8 cellular contexts compared by ENCODE assay signal in the genomic region with DNA sequence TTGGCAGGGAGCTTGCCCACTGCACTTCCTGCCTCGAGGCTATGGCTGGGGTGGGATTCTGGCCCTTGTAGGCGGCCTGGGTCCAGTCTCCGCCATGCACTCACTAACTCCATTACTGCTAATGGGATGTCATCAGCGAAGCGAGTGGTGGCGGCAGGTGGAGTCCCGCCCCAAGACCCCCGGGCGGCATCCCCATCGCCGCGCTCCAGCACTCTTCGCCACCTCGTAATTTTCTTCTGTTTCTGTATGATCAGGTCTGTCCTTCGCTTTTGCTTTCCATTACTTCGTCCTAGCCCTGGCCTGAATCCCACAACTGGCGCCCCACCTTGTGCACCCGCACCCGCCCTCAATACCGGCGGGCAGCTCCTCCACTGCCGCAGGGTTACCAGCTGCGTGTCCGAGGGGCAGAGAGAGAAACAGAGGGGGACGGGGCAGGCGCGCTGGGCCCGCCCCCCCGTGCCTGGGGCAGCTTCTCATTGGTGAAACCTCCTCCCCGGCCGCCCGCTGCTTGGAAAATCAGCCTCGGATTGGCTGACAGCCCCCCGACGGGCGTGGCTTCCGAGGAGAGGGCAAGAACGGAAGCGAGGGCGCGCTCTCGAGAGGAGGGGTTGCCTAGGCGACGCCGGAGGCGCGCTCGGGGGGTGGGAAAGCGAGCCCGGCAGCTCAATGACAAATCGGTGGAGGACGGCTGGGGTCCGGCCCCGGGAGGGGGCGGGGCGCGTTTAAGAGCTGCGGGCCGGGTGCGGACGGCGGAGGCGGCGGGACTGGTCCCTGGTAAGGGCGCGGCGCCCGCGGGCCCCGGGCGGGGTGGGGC. TPM values are rescaled to one million over a fixed set of nuclear protein-coding genes. Genes with fewer than 3 reads are reported as not detected.
DNase-seq lines count a peak whose midpoint lies in the region; ATAC-seq and TF ChIP-seq lines count a peak whose summit lies in the region.

TSS of gene RALB (plus strand) at position 646 of the 814 bp plus-strand sequence. CDS start 25,813 bp downstream, outside the sequence.

- H3K27me3 ChIP-seq in gastroesophageal sphincter: no peaks in the 10 kb centered on the region

- 1 to 2% methylated on average over 10 to 17 of the region's 71 CpGs for WGBS in gastroesophageal sphincter (ENCODE audit: low coverage in 1 of 2), 2 donors

- peak within 1 kb of the TSS; percentile 88 for H3K27ac Mint-ChIP-seq in HFFc6
- H3K27ac Mint-ChIP-seq in activated naive CD4-positive, alpha-beta T cell treated with anti-CD3 and anti-CD28 coated beads, Interleukin-2, amount 10 ng/mL, durations not matched to agents 7 days and 5 days: peak within 1 kb of the TSS; percentile 87

- H3K27ac ChIP-seq in SK-N-MC: no peak within 1 kb of the TSS
- H3K27ac ChIP-seq in gastroesophageal sphincter: peak within 1 kb of the TSS; percentile 39 to 98 (median 88)

- peak; percentile 82 for DNase-seq in GM04503 (ENCODE audit: low read depth)
- DNase-seq in HFFc6: peak; percentile 98
- peak; percentile 100 for DNase-seq in NB4 (ENCODE audit: low read depth)
- no peak for DNase-seq in SK-N-MC (ENCODE audit: low read depth, low spot score)
- peak; percentile 100 for DNase-seq in activated naive CD4-positive, alpha-beta T cell treated with anti-CD3 and anti-CD28 coated beads, Interleukin-2, amount 10 ng/mL, durations not matched to agents 7 days and 5 days
- DNase-seq in non-pigmented ciliary epithelial cell (ENCODE audit: low read depth): peak; percentile 90
- DNase-seq in superior temporal gyrus (ENCODE audit: extremely low spot score): peak; percentile 98

- peak within 1 kb of the TSS; percentile 75 for H3K4me3 ChIP-seq in NB4 (ENCODE audit: low read depth, low read length)
- H3K4me3 ChIP-seq in SK-N-MC: peak within 1 kb of the TSS; percentile 96
- peak within 1 kb of the TSS; percentile 57 to 100 for H3K4me3 ChIP-seq in gastroesophageal sphincter

- H3K9ac ChIP-seq in SK-N-MC (ENCODE audit: insufficient read length): peak within 1 kb of the TSS; percentile 71

- H3K4me1 ChIP-seq in gastroesophageal sphincter: peaks cover 0 to 47% (median 7%) of the 10 kb centered on the region in 3 donors

- no peak for TF ChIP-seq EP300 in gastroesophageal sphincter (IDR thresholded peaks at IDR 0.05)

- no peak for TF ChIP-seq CTCF in HFFc6 (IDR thresholded peaks at IDR 0.05)
- TF ChIP-seq CTCF in NB4 (IDR thresholded peaks at IDR 0.05; ENCODE audit: low read depth, low read length): no peak
- no peak for TF ChIP-seq CTCF in gastroesophageal sphincter (IDR thresholded peaks at IDR 0.05)

- no peaks in the 10 kb centered on the region for H3K36me3 ChIP-seq in SK-N-MC (ENCODE audit: insufficient read depth, low read length)
- H3K36me3 ChIP-seq in gastroesophageal sphincter: no peaks in the 10 kb centered on the region

- H3K9me3 ChIP-seq in SK-N-MC (ENCODE audit: low read depth, low read length): no peaks in the 10 kb centered on the region
- no peaks in the 10 kb centered on the region for H3K9me3 ChIP-seq in gastroesophageal sphincter

- peaks cover 6% of the 10 kb centered on the region; the same call in 1 of the 2 replicates for H3K27me3 Mint-ChIP-seq in HFFc6 (ENCODE audit: insufficient read depth)
- H3K27me3 Mint-ChIP-seq in activated naive CD4-positive, alpha-beta T cell treated with anti-CD3 and anti-CD28 coated beads, Interleukin-2, amount 10 ng/mL, durations not matched to agents 7 days and 5 days: peaks cover 32% of the 10 kb centered on the region

- H3K4me1 Mint-ChIP-seq in HFFc6 (ENCODE audit: low read depth): peaks cover 52% of the 10 kb centered on the region
- H3K4me1 Mint-ChIP-seq in activated naive CD4-positive, alpha-beta T cell treated with anti-CD3 and anti-CD28 coated beads, Interleukin-2, amount 10 ng/mL, durations not matched to agents 7 days and 5 days: peaks cover 74% of the 10 kb centered on the region

- peaks cover 16% of the 10 kb centered on the region for H3K36me3 Mint-ChIP-seq in HFFc6 (ENCODE audit: low read depth)
- peaks cover 28% of the 10 kb centered on the region for H3K36me3 Mint-ChIP-seq in activated naive CD4-positive, alpha-beta T cell treated with anti-CD3 and anti-CD28 coated beads, Interleukin-2, amount 10 ng/mL, durations not matched to agents 7 days and 5 days

- H3K4me3 Mint-ChIP-seq in HFFc6: peak within 1 kb of the TSS; percentile 97
- H3K4me3 Mint-ChIP-seq in activated naive CD4-positive, alpha-beta T cell treated with anti-CD3 and anti-CD28 coated beads, Interleukin-2, amount 10 ng/mL, durations not matched to agents 7 days and 5 days: peak within 1 kb of the TSS; percentile 94

- CTCF ChIA-PET in activated naive CD4-positive, alpha-beta T cell treated with anti-CD3 and anti-CD28 coated beads, Interleukin-2, amount 10 ng/mL, durations not matched to agents 7 days and 5 days (lab: Charles Lee): interaction anchor here (0.7 to 2.0 kb wide), 4 partner anchors 25 to 76 kb away, joined by 3 to 11 read pairs (median 3); no protein-coding TSS in a partner anchor

- peak; percentile 96 for ATAC-seq in gastroesophageal sphincter

- no peaks in the 10 kb centered on the region for H3K9me3 Mint-ChIP-seq in HFFc6
- peaks cover 4% of the 10 kb centered on the region for H3K9me3 Mint-ChIP-seq in activated naive CD4-positive, alpha-beta T cell treated with anti-CD3 and anti-CD28 coated beads, Interleukin-2, amount 10 ng/mL, durations not matched to agents 7 days and 5 days

- peak; percentile 83 for TF ChIP-seq POLR2A in NB4 (IDR thresholded peaks at IDR 0.05; ENCODE audit: extremely low read depth, insufficient read length)
- peak in 1 of 2 donors; percentile 44 for TF ChIP-seq POLR2A in gastroesophageal sphincter (IDR thresholded peaks at IDR 0.05)

RNA-seq across cellular contexts. Expression of gene RALB, which starts in this region (rescaled TPM):
- total RNA-seq in HFFc6 (2021; fragmentation: NEBNext Ultra II Directional; extraction: Animal tissue kit (Norgen Biotek cat#: 25700)): 10 to 100 TPM; 60.1 to 72.5 (median 69.2) TPM
- total RNA-seq in gastroesophageal sphincter: 10 to 100 TPM; 35.5 to 56.6 (median 53.4) TPM
